1 cellular context compared by ENCODE assay signal in genomic region chrX:133364201-133364600, GRCh38.
TF ChIP-seq lines count a peak whose summit lies in the region.

No MANE protein-coding gene starts in this region.

TF ChIP-seq in GM23338, 12 proteins besides CTCF, POLR2A, EP300 and RAD21 (continued from another document):
- no peak for TF ChIP-seq ZNF462 (CRISPR knock-in tag; IDR thresholded peaks at IDR 0.05)
- no peak for TF ChIP-seq STAT1 (IDR thresholded peaks at IDR 0.05; ENCODE audit: unreplicated experiment)
